Comparison of ENCODE assay signal across 30 cellular contexts in genomic region chr2:29388071-29388470, GRCh38.
"Had no signal": no experiment of that assay in that cellular context is flagged by ENCODE, and none has a peak within 500 bp of the region (broad histone marks: within the 10 kb centered on the region; RNA-seq: fewer than 3 reads in every experiment).

No MANE protein-coding gene starts in this region.

- H3K9me3 ChIP-seq: adrenal gland, body of pancreas had no signal

- H3K4me3 ChIP-seq: adrenal gland, body of pancreas, cardiac muscle cell, coronary artery, dorsolateral prefrontal cortex had no signal

- DNase-seq: activated CD4-positive, alpha-beta memory T cell treated with anti-CD3 and anti-CD28 coated beads for 36 hours; activated CD4-positive, alpha-beta T cell treated with anti-CD3 and anti-CD28 coated beads for 36 hours; activated CD4-positive, alpha-beta T cell treated with anti-CD3 and anti-CD28 coated beads, Interleukin-2, amount 10 ng/mL, durations not matched to agents 24 days and 14 days; activated CD4-positive, CD25-positive, alpha-beta regulatory T cell; activated CD4-positive, CD25-positive, alpha-beta regulatory T cell treated with anti-CD3 and anti-CD28 coated beads, Interleukin-2, amount 50 U/mL, for 72 hours; activated CD8-positive, alpha-beta memory T cell treated with anti-CD3 and anti-CD28 coated beads, Interleukin-2, amount 10 ng/mL, durations not matched to agents 7 days and 5 days; activated CD8-positive, alpha-beta memory T cell treated with anti-CD3 and anti-CD28 coated beads, Interleukin-2, amount 50 U/mL, for 4 hours; activated CD8-positive, alpha-beta T cell treated with anti-CD3 and anti-CD28 coated beads, Interleukin-2, amount 10 ng/mL, durations not matched to agents 7 days and 5 days; activated effector memory CD4-positive, alpha-beta T cell treated with anti-CD3 and anti-CD28 coated beads, Interleukin-2, amount 50 U/mL, for 16 hours; activated naive CD4-positive, alpha-beta T cell treated with anti-CD3 and anti-CD28 coated beads for 36 hours; activated naive CD8-positive, alpha-beta T cell treated with anti-CD3 and anti-CD28 coated beads for 36 hours; activated naive CD8-positive, alpha-beta T cell treated with anti-CD3 and anti-CD28 coated beads, Interleukin-2, amount 50 U/mL, for 24 hours; activated T-cell treated with anti-CD3 and anti-CD28 coated beads, Interleukin-2, amount 50 U/mL, for 1 hour; activated T-cell treated with anti-CD3 and anti-CD28 coated beads, Interleukin-2, amount 50 U/mL, for 48 hours; adrenal gland; amygdala; aorta; body of pancreas; dorsolateral prefrontal cortex; effector memory CD4-positive, alpha-beta T cell; endodermal cell; foreskin fibroblast; glutamatergic neuron; SW 1271; T-helper 1 cell; T-helper 17 cell; T1000 had no signal

- H3K36me3 ChIP-seq: adrenal gland, cardiac muscle cell had no signal

- ATAC-seq: activated CD4-positive, alpha-beta T cell treated with anti-CD3 and anti-CD28 coated beads for 36 hours; activated CD8-positive, alpha-beta memory T cell treated with anti-CD3 and anti-CD28 coated beads, Interleukin-2, amount 10 ng/mL, durations not matched to agents 7 days and 5 days; activated CD8-positive, alpha-beta T cell treated with anti-CD3 and anti-CD28 coated beads, Interleukin-2, amount 10 ng/mL, durations not matched to agents 7 days and 5 days; activated naive CD8-positive, alpha-beta T cell treated with anti-CD3 and anti-CD28 coated beads, Interleukin-2, amount 50 U/mL, for 24 hours; body of pancreas; esophagus mucosa; T-helper 17 cell had no signal

- H3K4me1 ChIP-seq: adrenal gland had no signal

- H3K27me3 ChIP-seq: adrenal gland, body of pancreas, cardiac muscle cell had no signal

- H3K27ac ChIP-seq: adrenal gland, body of pancreas, cardiac muscle cell, coronary artery, dorsolateral prefrontal cortex had no signal
